ENCODE assay signal across 28 cellular contexts in the genomic region with DNA sequence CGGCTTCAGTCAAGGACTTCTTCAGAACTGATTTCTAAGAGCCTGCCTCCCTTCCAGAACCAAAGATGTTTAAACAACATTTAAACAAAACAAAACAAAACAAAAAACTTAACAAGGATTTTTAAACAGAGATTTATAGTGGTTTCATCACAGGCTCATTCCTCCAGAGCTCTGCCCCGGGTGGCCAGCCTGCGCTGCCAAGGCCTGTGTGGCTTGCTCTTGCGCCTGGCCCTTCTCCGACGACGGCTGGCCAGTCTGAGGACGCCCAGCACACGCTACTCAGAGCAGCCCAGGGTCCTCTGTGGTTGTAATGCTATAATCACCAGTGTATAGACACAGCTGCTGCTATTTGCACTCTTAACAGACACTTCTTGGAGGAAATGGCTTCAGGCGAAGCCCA.
A peak's percentile ranks its signal among the peaks of the same experiment; 100 is the strongest.
DNase-seq lines count a peak whose midpoint lies in the region.
"Had no signal": no experiment of that assay in that cellular context is flagged by ENCODE, and none has a peak within 500 bp of the region (broad histone marks: within the 10 kb centered on the region; RNA-seq: fewer than 3 reads in every experiment).

No MANE protein-coding gene starts in this region.

- H3K9ac ChIP-seq in muscle layer of colon (ENCODE audit: low read length) (no peak overlapping the region), stomach smooth muscle (ENCODE audit: low read length in 2 of 2) (peak overlapping the region in 1 of 2 donors; percentile 7)

- H3K4me3 ChIP-seq in muscle layer of colon (ENCODE audit: low read depth in 1 of 2, low read length in 2 of 2) (no peak overlapping the region), stomach smooth muscle (ENCODE audit: low read length in 2 of 2) (peak overlapping the region in 1 of 2 donors; percentile 8)
- H3K4me3 ChIP-seq: coronary artery, K562, prostate gland had no signal

- H3K36me3 ChIP-seq in muscle layer of colon (ENCODE audit: insufficient read depth, low read length) (no peaks in the 10 kb centered on the region), stomach smooth muscle (ENCODE audit: control insufficient read depth in 2 of 2, insufficient read depth in 2 of 2, low read length in 2 of 2) (no peaks in the 10 kb centered on the region)
- H3K36me3 ChIP-seq: neutrophil, prostate gland had no signal

- H3K27ac ChIP-seq in muscle layer of colon (ENCODE audit: low read depth, low read length) = peak overlapping the region; percentile 84
- peak overlapping the region; percentile 89 for H3K27ac ChIP-seq in stomach smooth muscle (ENCODE audit: low read length)
- H3K27ac ChIP-seq: coronary artery, neutrophil, prostate gland, VCaP had no signal

- H3K9me3 ChIP-seq in muscle layer of colon (ENCODE audit: low read length) = no peaks in the 10 kb centered on the region
- peaks cover 4 to 5% of the 10 kb centered on the region in 2 donors for H3K9me3 ChIP-seq in stomach smooth muscle (ENCODE audit: control insufficient read depth in 2 of 2, low read length in 2 of 2)
- H3K9me3 ChIP-seq: neutrophil, prostate gland had no signal

- DNase-seq in AG08396 (ENCODE audit: low spot score) (peak; percentile 46), fibroblast of peridontal ligament (ENCODE audit: extremely low read depth) (peak; percentile 1), amygdala (lab: John Stamatoyannopoulos, UW) (no peak), medulla oblongata (ENCODE audit: extremely low spot score) (no peak), RKO (ENCODE audit: low spot score) (no peak)
- DNase-seq in stimulated activated CD4-positive, alpha-beta T cell treated with anti-CD3 and anti-CD28 coated beads, Interleukin-2, amount 100 ng/mL, for 48 hours = no peak
- DNase-seq: activated CD4-positive, alpha-beta T cell treated with anti-CD3 and anti-CD28 coated beads for 4 hours; activated CD8-positive, alpha-beta memory T cell treated with anti-CD3 and anti-CD28 coated beads for 24 hours; activated effector memory CD4-positive, alpha-beta T cell treated with Interleukin-2 at 50 U/mL for 16 hours; activated T-cell treated with anti-CD3 and anti-CD28 coated beads for 4 hours; caudate nucleus; CD4-positive, CD25-positive, alpha-beta regulatory T cell; effector memory CD8-positive, alpha-beta T cell; erythroblast; NCI-H1092; NCI-H187; NCI-H2171; NCI-H510A; RPMI8226; stimulated activated CD4-positive, alpha-beta T cell treated with anti-CD3 and anti-CD28 coated beads, Interleukin-4, amount 100 ng/mL, for 4 hours; T1000 had no signal

- H3K4me1 ChIP-seq in muscle layer of colon (ENCODE audit: insufficient read depth, low read length) (peaks cover 70% of the 10 kb centered on the region), stomach smooth muscle (ENCODE audit: control insufficient read depth, insufficient read depth, low read length) (peaks cover 28% of the 10 kb centered on the region)
- H3K4me1 ChIP-seq: prostate gland had no signal

- H3K27me3 ChIP-seq in muscle layer of colon (ENCODE audit: control insufficient read depth in 1 of 2, insufficient read depth in 2 of 2, low read length in 2 of 2) (no peaks in the 10 kb centered on the region), stomach smooth muscle (ENCODE audit: control insufficient read depth in 1 of 2, insufficient read depth in 2 of 2, low read length in 2 of 2) (no peaks in the 10 kb centered on the region)
- H3K27me3 ChIP-seq: neutrophil had no signal

Comparison
In these comparisons a context has a peak if more than half of its experiments do, and no peak if none do; other contexts are left out.
1. DNase-seq: peak in AG08396 (single experiment) and fibroblast of peridontal ligament (single experiment); none in amygdala (0 of 56), medulla oblongata (single experiment), RKO (single experiment) and stimulated activated CD4-positive, alpha-beta T cell treated with anti-CD3 and anti-CD28 coated beads, Interleukin-2, amount 100 ng/mL, for 48 hours (0 of 2).